7 cellular contexts compared by ENCODE assay signal in the genomic region with DNA sequence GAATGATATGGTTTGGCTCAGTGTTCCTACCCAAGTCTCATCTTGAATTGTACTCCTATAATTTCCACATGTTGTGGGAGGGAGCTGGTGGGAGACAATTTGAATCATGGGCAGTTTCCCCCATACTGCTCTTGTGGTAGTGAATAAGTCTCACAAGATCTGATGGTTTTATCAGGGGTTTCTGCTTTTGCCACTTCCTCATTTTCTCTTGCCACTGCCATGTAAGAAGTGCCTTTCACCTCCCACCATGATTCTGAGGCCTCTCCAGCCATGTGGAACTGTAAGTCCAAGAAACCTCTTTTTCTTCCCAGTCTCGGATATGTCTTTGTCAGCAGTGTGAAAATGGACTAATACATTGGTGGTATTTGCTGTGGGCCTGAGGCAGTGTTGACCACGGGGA. TPM values are rescaled to one million over a fixed set of nuclear protein-coding genes. Genes with fewer than 3 reads are reported as not detected.
"Had no signal": no experiment of that assay in that cellular context is flagged by ENCODE, and none has a peak within 500 bp of the region (broad histone marks: within the 10 kb centered on the region; RNA-seq: fewer than 3 reads in every experiment).

No MANE protein-coding gene starts in this region.

RNA-seq across cellular contexts. Expression of gene PYDC2, which starts 23.0 kb away (rescaled TPM):
- total RNA-seq: GM23248, H4, H7, HepG2, HFFc6, HT1080 had no signal
- polyA plus RNA-seq: GM23248, HepG2, IgD-negative memory B cell had no signal
